Comparison of ENCODE assay signal across 17 cellular contexts in genomic region chr15:90074023-90074422, GRCh38. TPM values are rescaled to one million over a fixed set of nuclear protein-coding genes. Genes with fewer than 3 reads are reported as not detected.
DNase-seq lines count a peak whose midpoint lies in the region; ATAC-seq, FAIRE-seq and TF ChIP-seq lines count a peak whose summit lies in the region.
"Had no signal": no experiment of that assay in that cellular context is flagged by ENCODE, and none has a peak within 500 bp of the region (broad histone marks: within the 10 kb centered on the region; RNA-seq: fewer than 3 reads in every experiment).

No MANE protein-coding gene starts in this region.

- H2BK120ac ChIP-seq in neuronal stem cell (ENCODE audit: low read depth, low read length): no peak overlapping the region

- H2AFZ ChIP-seq in neuronal stem cell (ENCODE audit: low read length): no peak overlapping the region

- ATAC-seq in heart left ventricle (peak in 3 of 4 donors; percentile 26 to 43 (median 35)), right cardiac atrium (no peak), upper lobe of right lung (peak; percentile 35), aorta (ENCODE audit: low FRiP score) (no peak)
- no peak for ATAC-seq in central memory CD8-positive, alpha-beta T cell (replicated peaks; ENCODE audit: extremely low read depth, poor library complexity, severe bottlenecking)

- H3K36me3 ChIP-seq in heart left ventricle (peaks cover 0 to 68% (median 42%) of the 10 kb centered on the region in 9 donors), neuronal stem cell (replicated peaks in 1 of 2; ENCODE audit: control insufficient read depth in 2 of 2, insufficient read depth in 2 of 2, low read length in 2 of 2) (peaks cover 51 to 79% of the 10 kb centered on the region in 2 donors), upper lobe of right lung (peaks cover 39% of the 10 kb centered on the region), aorta (ENCODE audit: control insufficient read depth in 1 of 2, insufficient read depth in 2 of 2, low read length in 1 of 2) (no peaks in the 10 kb centered on the region)

- H3K36me3 Mint-ChIP-seq in central memory CD8-positive, alpha-beta T cell (ENCODE audit: insufficient read depth): peaks cover 2% of the 10 kb centered on the region

- no peak for TF ChIP-seq CTCF in heart left ventricle (IDR thresholded peaks at IDR 0.05)
- no peak for TF ChIP-seq CTCF in upper lobe of right lung (IDR thresholded peaks at IDR 0.05)

- H3K9ac ChIP-seq in neuronal stem cell (ENCODE audit: low read depth, low read length, poor library complexity): no peak overlapping the region

- no peak overlapping the region for H3K4me3 Mint-ChIP-seq in central memory CD8-positive, alpha-beta T cell
- H3K4me3 Mint-ChIP-seq: CD4-positive, alpha-beta memory T cell had no signal

- H3K9me3 ChIP-seq in heart left ventricle (no peaks in the 10 kb centered on the region), right cardiac atrium (ENCODE audit: control insufficient read depth, low read length) (no peaks in the 10 kb centered on the region), neuronal stem cell (replicated peaks in 1 of 2; ENCODE audit: control insufficient read depth in 2 of 2, insufficient read depth in 1 of 2, low read depth in 1 of 2, low read length in 2 of 2) (no peaks in the 10 kb centered on the region), upper lobe of right lung (no peaks in the 10 kb centered on the region), aorta (ENCODE audit: control insufficient read depth, low read length) (no peaks in the 10 kb centered on the region)
- H3K9me3 ChIP-seq: HAP-1 had no signal

- H3K4me1 ChIP-seq in heart left ventricle (peaks cover 0 to 27% (median 5%) of the 10 kb centered on the region in 12 donors), right cardiac atrium (ENCODE audit: control insufficient read depth, insufficient read depth, low read length) (no peaks in the 10 kb centered on the region), neuronal stem cell (ENCODE audit: control insufficient read depth in 2 of 2, insufficient read depth in 1 of 2, low read depth in 1 of 2, low read length in 2 of 2) (peaks cover 0 to 4% of the 10 kb centered on the region in 2 donors), upper lobe of right lung (peaks cover 15% of the 10 kb centered on the region), aorta (ENCODE audit: control insufficient read depth in 1 of 2, insufficient read depth in 2 of 2, low read length in 2 of 2) (no peaks in the 10 kb centered on the region)
- H3K4me1 ChIP-seq: HAP-1 had no signal

- peak overlapping the region in 6 of 12 donors; percentile 1 to 34 (median 28) for H3K27ac ChIP-seq in heart left ventricle
- H3K27ac ChIP-seq in right cardiac atrium (ENCODE audit: low read length): no peak overlapping the region
- no peak overlapping the region for H3K27ac ChIP-seq in neuronal stem cell (replicated peaks; ENCODE audit: low read length)
- H3K27ac ChIP-seq in upper lobe of right lung: no peak overlapping the region
- H3K27ac ChIP-seq in aorta (ENCODE audit: low read depth in 1 of 2, low read length in 2 of 2): no peak overlapping the region

- no peak overlapping the region for H4K8ac ChIP-seq in neuronal stem cell (ENCODE audit: low read depth, low read length)

- TF ChIP-seq POLR2A in heart left ventricle (IDR thresholded peaks at IDR 0.05) (no peak), H54 (IDR thresholded peaks at IDR 0.05; ENCODE audit: low read depth, low read length) (no peak)

- no peak overlapping the region for H2BK15ac ChIP-seq in neuronal stem cell (ENCODE audit: low read length)

- WGBS in heart left ventricle, 4 donors: 70 to 85% (median 84%) methylated on average over 12 of the region's 12 CpGs
- 89% methylated on average over 12 of the region's 12 CpGs for WGBS in right cardiac atrium
- WGBS in neuronal stem cell (ENCODE audit: extremely low coverage in 2 of 2, insufficient read length in 2 of 2, insufficient replicate concordance in 1 of 2), 2 donors: no CpG with 5 or more reads among the region's 12 CpGs
- 95% methylated on average over 12 of the region's 12 CpGs for WGBS in aorta, 2 donors

- no peak for FAIRE-seq in H54 (lab: Jason Lieb, UNC)

- peak overlapping the region; percentile 71 for H3K27ac Mint-ChIP-seq in central memory CD8-positive, alpha-beta T cell (ENCODE audit: low read depth)

- intact Hi-C loops in heart left ventricle (cut with DNase I) (loop anchor here in 9 of 10 donors (5.0 to 10.0 kb wide), 8 partner anchors 72 to 319 kb away; partner anchors contain the start of genes ARPIN (in 4 of the 9), MESP1 (in 3 of the 9), ZNF710 (in 3 of the 9) and AP3S2 (in 2 of the 9)), right cardiac atrium (cut with DNase I) (loop anchor here in 3 of 4 donors (5.0 to 10.0 kb wide), 4 partner anchors 72 to 182 kb away; partner anchors contain the start of genes AP3S2 (in 1 of the 3) and ZNF710 (in 1 of the 3)), upper lobe of right lung (cut with DNase I) (loop anchor here (5.0 kb wide), 1 partner anchor 162 kb away; the partner anchor contains the start of gene ARPIN), aorta (cut with DNase I) (loop anchor here (2.0 to 10.0 kb wide), 3 partner anchors 77 to 329 kb away; no protein-coding TSS in a partner anchor)

- H3K79me1 ChIP-seq in neuronal stem cell (ENCODE audit: low read depth, low read length): peaks cover 7% of the 10 kb centered on the region

- DNase-seq in heart left ventricle: peak in 1 of 5 donors; percentile 56
- DNase-seq in right cardiac atrium: no peak
- DNase-seq in central memory CD8-positive, alpha-beta T cell (ENCODE audit: low spot score in 2 of 2): no peak
- DNase-seq in neuronal stem cell (ENCODE audit: low spot score): no peak
- DNase-seq in upper lobe of right lung: peak; percentile 63
- DNase-seq in NK-92 (lab: John Stamatoyannopoulos, UW; ENCODE audit: unreplicated experiment): no peak
- DNase-seq in aorta: no peak
- no peak for DNase-seq in H54 (ENCODE audit: insufficient read length, low spot score)
- DNase-seq: Calu3; CD4-positive, alpha-beta memory T cell; DMS79; NCI-H1436 treated with DMSO at 0.1 percent for 48 hours; NCI-H2029 treated with DMSO at 0.1 percent for 48 hours; NCI-H2171 treated with DMSO at 0.1 percent for 48 hours; NCI-H446 treated with DMSO at 0.1 percent for 48 hours; RPMI8226 had no signal

- H3K4me1 Mint-ChIP-seq in central memory CD8-positive, alpha-beta T cell: no peaks in the 10 kb centered on the region

- no peaks in the 10 kb centered on the region for H3K9me3 Mint-ChIP-seq in central memory CD8-positive, alpha-beta T cell
- H3K9me3 Mint-ChIP-seq: CD4-positive, alpha-beta memory T cell had no signal

- no peak overlapping the region for H2BK12ac ChIP-seq in neuronal stem cell (ENCODE audit: low read length)

- no peak overlapping the region for H3K14ac ChIP-seq in neuronal stem cell (ENCODE audit: low read length)

- H3K4ac ChIP-seq in neuronal stem cell (ENCODE audit: low read length): no peak overlapping the region

- no peak overlapping the region for H4K91ac ChIP-seq in neuronal stem cell (ENCODE audit: low read depth, low read length, poor library complexity)

- no peaks in the 10 kb centered on the region for H3K27me3 Mint-ChIP-seq in central memory CD8-positive, alpha-beta T cell
- H3K27me3 Mint-ChIP-seq: CD4-positive, alpha-beta memory T cell had no signal

- H2AK5ac ChIP-seq in neuronal stem cell (ENCODE audit: low read depth, low read length): no peak overlapping the region

- H3K4me2 ChIP-seq in neuronal stem cell (ENCODE audit: insufficient read depth, low read length, poor library complexity, severe bottlenecking): no peak overlapping the region

- no peak overlapping the region for H3K18ac ChIP-seq in neuronal stem cell (ENCODE audit: low read length)

- H3K4me3 ChIP-seq in heart left ventricle: no peak overlapping the region
- H3K4me3 ChIP-seq in right cardiac atrium (ENCODE audit: low read length): no peak overlapping the region
- no peak overlapping the region for H3K4me3 ChIP-seq in neuronal stem cell (ENCODE audit: low read length in 2 of 2)
- no peak overlapping the region for H3K4me3 ChIP-seq in upper lobe of right lung
- H3K4me3 ChIP-seq in aorta (ENCODE audit: low read length in 2 of 2): no peak overlapping the region
- H3K4me3 ChIP-seq: HAP-1 had no signal

- H2BK5ac ChIP-seq in neuronal stem cell (ENCODE audit: low read length): no peak overlapping the region

- no peaks in the 10 kb centered on the region for H3K27me3 ChIP-seq in heart left ventricle
- H3K27me3 ChIP-seq in right cardiac atrium (ENCODE audit: control insufficient read depth, insufficient read depth): no peaks in the 10 kb centered on the region
- H3K27me3 ChIP-seq in neuronal stem cell (ENCODE audit: control insufficient read depth in 3 of 3, insufficient read depth in 3 of 3, low read depth in 1 of 3, low read length in 3 of 3): no peaks in the 10 kb centered on the region
- H3K27me3 ChIP-seq in upper lobe of right lung: no peaks in the 10 kb centered on the region
- H3K27me3 ChIP-seq in aorta (ENCODE audit: control insufficient read depth in 1 of 2, insufficient read depth in 2 of 2, low read length in 1 of 2): no peaks in the 10 kb centered on the region

- H3K23ac ChIP-seq in neuronal stem cell (ENCODE audit: low read depth, low read length, poor library complexity): peak overlapping the region; percentile 3

RNA-seq across cellular contexts. Expression of gene IDH2, which starts 28.2 kb away (rescaled TPM):
- total RNA-seq in heart left ventricle (1,000 to 10,000 TPM in 2 of 9 donors, 100 to 1,000 TPM in 7; 573 to 1,258 (median 787) TPM), right cardiac atrium (100 to 1,000 TPM; 203 to 246 (median 221) TPM), upper lobe of right lung (43.1 TPM), aorta (10 to 100 TPM; 36.5 to 37.5 TPM)
- polyA plus RNA-seq in heart left ventricle (100 to 1,000 TPM; 366 to 619 TPM), right cardiac atrium (275 TPM), aorta (10 to 100 TPM; 18.8 to 26.3 TPM)
- polyA plus RNA-seq in neuronal stem cell (2013, experiment 1 of 2): 111 TPM
- 110 TPM for polyA plus RNA-seq in neuronal stem cell (2013, experiment 2 of 2)

Comparison
In these comparisons a context has a peak if more than half of its experiments do, and no peak if none do; other contexts are left out.
1. ATAC-seq: peak in heart left ventricle (3 of 4) and upper lobe of right lung (single experiment); none in right cardiac atrium (0 of 2), central memory CD8-positive, alpha-beta T cell (single experiment) and aorta (single experiment).